Comparison of ENCODE assay signal across 1 cellular context in genomic region chr2:144261336-144261735, GRCh38.
TF ChIP-seq lines count a peak whose summit lies in the region.

No MANE protein-coding gene starts in this region.

TF ChIP-seq in GM23338, 12 proteins besides CTCF, POLR2A, EP300 and RAD21:
- TF ChIP-seq ZNF462 (CRISPR knock-in tag; IDR thresholded peaks at IDR 0.05): no peak
- TF ChIP-seq REST (IDR thresholded peaks at IDR 0.05; ENCODE audit: unreplicated experiment): no peak
- TF ChIP-seq STAT1 (IDR thresholded peaks at IDR 0.05; ENCODE audit: unreplicated experiment): no peak
- no peak for TF ChIP-seq EZH2phosphoT487 (IDR thresholded peaks at IDR 0.05; ENCODE audit: unreplicated experiment)
- TF ChIP-seq ZNF331 (CRISPR knock-in tag; IDR thresholded peaks at IDR 0.05; ENCODE audit: low read depth): no peak
- no peak for TF ChIP-seq POLR2AphosphoS5 (IDR thresholded peaks at IDR 0.05; ENCODE audit: low read depth)
- TF ChIP-seq CREB1 (CRISPR knock-in tag; IDR thresholded peaks at IDR 0.05; ENCODE audit: low read depth): no peak
- TF ChIP-seq NANOG (IDR thresholded peaks at IDR 0.05; ENCODE audit: borderline replicate concordance): no peak
- no peak for TF ChIP-seq EZH2 (IDR thresholded peaks at IDR 0.05; ENCODE audit: low read depth, unreplicated experiment)
- no peak for TF ChIP-seq ZNF114 (CRISPR knock-in tag; IDR thresholded peaks at IDR 0.05)
